8 cellular contexts compared by ENCODE assay signal in genomic region chr2:196233808-196234501, GRCh38.
A peak's percentile ranks its signal among the peaks of the same experiment; 100 is the strongest.
DNase-seq lines count a peak whose midpoint lies in the region; ATAC-seq and TF ChIP-seq lines count a peak whose summit lies in the region.

No MANE protein-coding gene starts in this region.

- ATAC-seq in HG03196 (IDR thresholded peaks at IDR 0.05; ENCODE audit: unreplicated experiment) = peak; percentile 91
- peak; percentile 26 for ATAC-seq in activated CD8-positive, alpha-beta T cell treated with anti-CD3 and anti-CD28 coated beads for 36 hours
- ATAC-seq in mucosa of descending colon = peak; percentile 67

- intact Hi-C loops in activated naive CD4-positive, alpha-beta T cell treated with anti-CD3 and anti-CD28 coated beads for 36 hours (cut with micrococcal nuclease) = loop anchor here (1.0 to 2.0 kb wide), 6 partner anchors 8 to 575 kb away; no protein-coding TSS in a partner anchor
- intact Hi-C loops in activated CD8-positive, alpha-beta T cell treated with anti-CD3 and anti-CD28 coated beads for 36 hours (cut with micrococcal nuclease) = loop anchor here (2.0 kb wide), 1 partner anchor 57 kb away; no protein-coding TSS in a partner anchor
- intact Hi-C loops in mucosa of descending colon (cut with DNase I, micrococcal nuclease) = no loop called here

- no peak for TF ChIP-seq CTCF in activated CD8-positive, alpha-beta T cell treated with anti-CD3 and anti-CD28 coated beads for 36 hours (IDR thresholded peaks at IDR 0.05)
- no peak for TF ChIP-seq CTCF in mucosa of descending colon (IDR thresholded peaks at IDR 0.05)

- H3K4me1 Mint-ChIP-seq in activated naive CD4-positive, alpha-beta T cell treated with anti-CD3 and anti-CD28 coated beads for 36 hours (ENCODE audit: low read depth) = peaks cover 92% of the 10 kb centered on the region
- H3K4me1 Mint-ChIP-seq in activated CD8-positive, alpha-beta T cell treated with anti-CD3 and anti-CD28 coated beads for 36 hours (ENCODE audit: low read depth) = peaks cover 86% of the 10 kb centered on the region

- no peaks in the 10 kb centered on the region for H3K27me3 Mint-ChIP-seq in activated naive CD4-positive, alpha-beta T cell treated with anti-CD3 and anti-CD28 coated beads for 36 hours (ENCODE audit: low read depth)
- H3K27me3 Mint-ChIP-seq in activated CD8-positive, alpha-beta T cell treated with anti-CD3 and anti-CD28 coated beads for 36 hours = no peaks in the 10 kb centered on the region

- H3K36me3 ChIP-seq in mucosa of descending colon (ENCODE audit: low read depth) = no peaks in the 10 kb centered on the region
- H3K36me3 ChIP-seq in MG63 = 0 out of 2 replicates have a peak, but pooled peaks cover 3% of the 10 kb centered on the region

- H3K27ac Mint-ChIP-seq in activated naive CD4-positive, alpha-beta T cell treated with anti-CD3 and anti-CD28 coated beads for 36 hours = peak overlapping the region; percentile 91
- H3K27ac Mint-ChIP-seq in activated CD8-positive, alpha-beta T cell treated with anti-CD3 and anti-CD28 coated beads for 36 hours = peak overlapping the region; percentile 96

- CTCF ChIA-PET in activated naive CD4-positive, alpha-beta T cell treated with anti-CD3 and anti-CD28 coated beads for 36 hours (lab: Charles Lee) = interaction anchor here (0.5 to 2.7 kb wide), 14 partner anchors 15 to 187 kb away, joined by 3 to 9 read pairs (median 4); no protein-coding TSS in a partner anchor
- CTCF ChIA-PET in activated CD8-positive, alpha-beta T cell treated with anti-CD3 and anti-CD28 coated beads for 36 hours (lab: Charles Lee) = interaction anchor here (0.8 to 9.2 kb wide), 15 partner anchors 9 to 167 kb away, joined by 3 to 65 read pairs (median 5); no protein-coding TSS in a partner anchor

- no peaks in the 10 kb centered on the region for H3K36me3 Mint-ChIP-seq in activated naive CD4-positive, alpha-beta T cell treated with anti-CD3 and anti-CD28 coated beads for 36 hours (ENCODE audit: low read depth)
- peaks cover 34% of the 10 kb centered on the region for H3K36me3 Mint-ChIP-seq in activated CD8-positive, alpha-beta T cell treated with anti-CD3 and anti-CD28 coated beads for 36 hours (ENCODE audit: low read depth)

- peak; percentile 35 for DNase-seq in activated naive CD4-positive, alpha-beta T cell treated with anti-CD3 and anti-CD28 coated beads for 36 hours
- no peak for DNase-seq in activated naive CD4-positive, alpha-beta T cell (lab: John Stamatoyannopoulos, UW)
- no peak for DNase-seq in activated CD8-positive, alpha-beta T cell treated with anti-CD3 and anti-CD28 coated beads for 36 hours
- DNase-seq in mucosa of descending colon (peak in 1 of 3 donors; percentile 31), MG63 (no peak), NCI-H2171 (lab: John Stamatoyannopoulos, UW) (no peak), Kasumi-1 (lab: John Stamatoyannopoulos, UW) (no peak)

- H3K4me3 Mint-ChIP-seq in activated naive CD4-positive, alpha-beta T cell treated with anti-CD3 and anti-CD28 coated beads for 36 hours = no peak overlapping the region
- H3K4me3 Mint-ChIP-seq in activated CD8-positive, alpha-beta T cell treated with anti-CD3 and anti-CD28 coated beads for 36 hours = peak overlapping the region; percentile 6

- H3K9me3 ChIP-seq in mucosa of descending colon (no peaks in the 10 kb centered on the region), MG63 (no peaks in the 10 kb centered on the region)

- no peak overlapping the region for H3K4me3 ChIP-seq in mucosa of descending colon
- no peak overlapping the region for H3K4me3 ChIP-seq in MG63

- H3K9me3 Mint-ChIP-seq in activated naive CD4-positive, alpha-beta T cell treated with anti-CD3 and anti-CD28 coated beads for 36 hours = no peaks in the 10 kb centered on the region
- peaks cover 8% of the 10 kb centered on the region for H3K9me3 Mint-ChIP-seq in activated CD8-positive, alpha-beta T cell treated with anti-CD3 and anti-CD28 coated beads for 36 hours

- H3K27me3 ChIP-seq in MG63 = no peaks in the 10 kb centered on the region

- H3K4me1 ChIP-seq in mucosa of descending colon (ENCODE audit: low read depth) = peaks cover 14% of the 10 kb centered on the region

- POLR2A ChIA-PET in activated CD8-positive, alpha-beta T cell treated with anti-CD3 and anti-CD28 coated beads for 36 hours (lab: Charles Lee) = interaction anchor here (0.8 to 6.6 kb wide), 20 partner anchors 8 to 157 kb away, joined by 3 to 47 read pairs (median 5); partner anchors contain the start of gene STK17B

Comparison
In these comparisons a context has a peak if more than half of its experiments do, and no peak if none do; other contexts are left out.
1. ATAC-seq: peak in every context shown above with its lines; median percentile 91 in HG03196; 67 in mucosa of descending colon; 26 in activated CD8-positive, alpha-beta T cell treated with anti-CD3 and anti-CD28 coated beads for 36 hours.
2. intact Hi-C loops: an anchor here in activated naive CD4-positive, alpha-beta T cell treated with anti-CD3 and anti-CD28 coated beads for 36 hours (1.0 to 2.0 kb wide) and activated CD8-positive, alpha-beta T cell treated with anti-CD3 and anti-CD28 coated beads for 36 hours (2.0 kb wide); none called in mucosa of descending colon.